In genomic region chr1:143863901-143864518, GRCh38 we compare ENCODE assay signal across 8 cellular contexts.
DNase-seq lines count a peak whose midpoint lies in the region; ATAC-seq, FAIRE-seq and TF ChIP-seq lines count a peak whose summit lies in the region.
"Not testable (repeated sequence)": the region's sequence is repeated elsewhere in the genome, so short reads cannot be mapped to it uniquely, and the experiment has no call there.

No MANE protein-coding gene starts in this region.

- intact Hi-C loops in activated CD8-positive, alpha-beta T cell treated with anti-CD3 and anti-CD28 coated beads for 36 hours (cut with micrococcal nuclease), result not testable (repeated sequence)

- H3K36me3 Mint-ChIP-seq in activated CD8-positive, alpha-beta T cell treated with anti-CD3 and anti-CD28 coated beads for 36 hours (ENCODE audit: low read depth), result not testable (repeated sequence)

- not testable (repeated sequence) for H3K4me3 Mint-ChIP-seq in activated CD8-positive, alpha-beta T cell treated with anti-CD3 and anti-CD28 coated beads for 36 hours; stimulated activated naive CD8-positive, alpha-beta T cell treated with anti-CD3 and anti-CD28 coated beads, Interleukin-15, amount 100 ng/mL, for 72 hours

- H3K4me1 Mint-ChIP-seq in activated CD8-positive, alpha-beta T cell treated with anti-CD3 and anti-CD28 coated beads for 36 hours (ENCODE audit: low read depth); stimulated activated naive CD8-positive, alpha-beta T cell treated with anti-CD3 and anti-CD28 coated beads, Interleukin-15, amount 100 ng/mL, for 72 hours: not testable (repeated sequence)

- not testable (repeated sequence) for H3K36me3 ChIP-seq in bronchial epithelial cell (ENCODE audit: control insufficient read depth, insufficient read depth, low read length)

- not testable (repeated sequence) for H3K9me3 Mint-ChIP-seq in activated CD8-positive, alpha-beta T cell treated with anti-CD3 and anti-CD28 coated beads for 36 hours; stimulated activated naive CD8-positive, alpha-beta T cell treated with anti-CD3 and anti-CD28 coated beads, Interleukin-15, amount 100 ng/mL, for 72 hours

- DNase-seq in activated CD8-positive, alpha-beta T cell treated with anti-CD3 and anti-CD28 coated beads for 36 hours; bronchial epithelial cell (ENCODE audit: low read depth); stimulated activated naive CD8-positive, alpha-beta T cell treated with anti-CD3 and anti-CD28 coated beads, Interleukin-15, amount 100 ng/mL, for 72 hours: not testable (repeated sequence)

- TF ChIP-seq CTCF in activated CD8-positive, alpha-beta T cell treated with anti-CD3 and anti-CD28 coated beads for 36 hours (IDR thresholded peaks at IDR 0.05); bronchial epithelial cell (IDR thresholded peaks at IDR 0.05; ENCODE audit: insufficient read depth, low read length, severe bottlenecking): not testable (repeated sequence)

- H3K27ac Mint-ChIP-seq in activated CD8-positive, alpha-beta T cell treated with anti-CD3 and anti-CD28 coated beads for 36 hours; stimulated activated naive CD8-positive, alpha-beta T cell treated with anti-CD3 and anti-CD28 coated beads, Interleukin-15, amount 100 ng/mL, for 72 hours: not testable (repeated sequence)

- CTCF ChIA-PET in activated CD8-positive, alpha-beta T cell treated with anti-CD3 and anti-CD28 coated beads for 36 hours (lab: Charles Lee), result not testable (repeated sequence)

- ATAC-seq in GM18511 (IDR thresholded peaks at IDR 0.05; ENCODE audit: unreplicated experiment) (peak; percentile 65), GM19043 (IDR thresholded peaks at IDR 0.05; ENCODE audit: low read depth, unreplicated experiment) (peak; percentile 59), GM21576 (IDR thresholded peaks at IDR 0.05; ENCODE audit: unreplicated experiment) (peak; percentile 71), HG02852 (IDR thresholded peaks at IDR 0.05; ENCODE audit: unreplicated experiment) (peak; percentile 75), HG03378 (IDR thresholded peaks at IDR 0.05; ENCODE audit: unreplicated experiment) (peak; percentile 74)
- peak; percentile 90 for ATAC-seq in activated CD8-positive, alpha-beta T cell treated with anti-CD3 and anti-CD28 coated beads for 36 hours
- ATAC-seq in stimulated activated naive CD8-positive, alpha-beta T cell treated with anti-CD3 and anti-CD28 coated beads, Interleukin-15, amount 100 ng/mL, for 72 hours, result peak; percentile 98

- H3K4me3 ChIP-seq in bronchial epithelial cell (ENCODE audit: low read depth, low read length), result not testable (repeated sequence)

- not testable (repeated sequence) for H3K27me3 Mint-ChIP-seq in activated CD8-positive, alpha-beta T cell treated with anti-CD3 and anti-CD28 coated beads for 36 hours; stimulated activated naive CD8-positive, alpha-beta T cell treated with anti-CD3 and anti-CD28 coated beads, Interleukin-15, amount 100 ng/mL, for 72 hours

- peak; percentile 28 for FAIRE-seq in bronchial epithelial cell (lab: Jason Lieb, UNC)

- H3K27me3 ChIP-seq in bronchial epithelial cell (ENCODE audit: control insufficient read depth, insufficient read depth, low read length), result not testable (repeated sequence)

- POLR2A ChIA-PET in activated CD8-positive, alpha-beta T cell treated with anti-CD3 and anti-CD28 coated beads for 36 hours (lab: Charles Lee), result not testable (repeated sequence)
